ENCODE assay signal across 15 cellular contexts in genomic region chrX:138759217-138759943, GRCh38. TPM values are rescaled to one million over a fixed set of nuclear protein-coding genes. Genes with fewer than 3 reads are reported as not detected.
DNase-seq lines count a peak whose midpoint lies in the region; ATAC-seq and TF ChIP-seq lines count a peak whose summit lies in the region.
"Had no signal": no experiment of that assay in that cellular context is flagged by ENCODE, and none has a peak within 500 bp of the region (broad histone marks: within the 10 kb centered on the region; RNA-seq: fewer than 3 reads in every experiment).

No MANE protein-coding gene starts in this region.

- peak overlapping the region; percentile 30 for H3K27ac ChIP-seq in psoas muscle
- H3K27ac ChIP-seq: 22Rv1 had no signal

- intact Hi-C loops in psoas muscle (cut with DNase I), result loop anchor here in 1 of 2 donors (5.0 kb wide), 1 partner anchor 798 kb away; no protein-coding TSS in a partner anchor

- H3K4me1 ChIP-seq in psoas muscle, result peaks cover 18% of the 10 kb centered on the region

- WGBS in psoas muscle, 3 donors, result 59 to 81% (median 62%) methylated on average over 5 of the region's 5 CpGs

- TF ChIP-seq CTCF in epithelial cell of esophagus (IDR thresholded peaks at IDR 0.05; ENCODE audit: insufficient read depth, low read depth, low read length, missing control alignments), result no peak
- TF ChIP-seq CTCF in psoas muscle (IDR thresholded peaks at IDR 0.05), result no peak

- no peaks in the 10 kb centered on the region for H3K36me3 ChIP-seq in psoas muscle (ENCODE audit: insufficient read depth in 1 of 2, low read depth in 1 of 2)

- peak; percentile 32 for DNase-seq in DMS53 (lab: John Stamatoyannopoulos, UW)
- no peak for DNase-seq in DMS53 treated with DMSO at 0.1 percent for 48 hours (lab: John Stamatoyannopoulos, UW; ENCODE audit: unreplicated experiment)
- DNase-seq in epithelial cell of esophagus (ENCODE audit: low read depth), result peak; percentile 4
- DNase-seq in psoas muscle, result no peak
- DNase-seq in NCI-H345 treated with DMSO at 0.1 percent for 48 hours (lab: John Stamatoyannopoulos, UW; ENCODE audit: unreplicated experiment), result no peak
- no peak for DNase-seq in GDM1 (lab: John Stamatoyannopoulos, UW)
- no peak for DNase-seq in HPDE6-E6E7 (ENCODE audit: extremely low spot score)
- DNase-seq: CD8-positive, alpha-beta T cell; COR-L47; HCEC 1CT; HFFc6 had no signal

- H3K4me3 ChIP-seq in epithelial cell of esophagus (ENCODE audit: low read length) (no peak overlapping the region), psoas muscle (no peak overlapping the region)
- H3K4me3 ChIP-seq: GM12878 had no signal

- ATAC-seq in psoas muscle, result peak in 3 of 4 donors; percentile 33 to 45 (median 44)
- ATAC-seq: CD8-positive, alpha-beta T cell; GM12878 had no signal

- H3K27me3 ChIP-seq in psoas muscle (ENCODE audit: insufficient read depth in 3 of 3, low read length in 2 of 3), result no peaks in the 10 kb centered on the region

- H3K9me3 ChIP-seq in psoas muscle, result no peaks in the 10 kb centered on the region

RNA-seq across cellular contexts. Expression of gene FGF13, which starts 47.9 kb away (rescaled TPM):
- total RNA-seq in psoas muscle, result 10 to 100 TPM; 28.1 to 43.5 (median 34.9) TPM
- polyA plus RNA-seq in psoas muscle, result 10 to 100 TPM; 10.9 to 54.0 (median 15.6) TPM
- total RNA-seq: CD8-positive, alpha-beta T cell; HFFc6 had no signal
- polyA plus RNA-seq: BJ, CD14-positive monocyte had no signal

Comparison
In these comparisons a context has a peak if more than half of its experiments do, and no peak if none do; other contexts are left out.
1. DNase-seq: peak in DMS53 (single experiment) and epithelial cell of esophagus (single experiment); none in DMS53 treated with DMSO at 0.1 percent for 48 hours (single experiment), psoas muscle (0 of 2), NCI-H345 treated with DMSO at 0.1 percent for 48 hours (single experiment), GDM1 (single experiment) and HPDE6-E6E7 (single experiment).